ENCODE assay signal across 9 cellular contexts in genomic region chr6:1770435-1770843, GRCh38.
DNase-seq lines count a peak whose midpoint lies in the region; ATAC-seq lines count a peak whose summit lies in the region.
"Had no signal": no experiment of that assay in that cellular context is flagged by ENCODE, and none has a peak within 500 bp of the region (broad histone marks: within the 10 kb centered on the region; RNA-seq: fewer than 3 reads in every experiment).

No MANE protein-coding gene starts in this region.

- peak overlapping the region; percentile 50 for H3K4me3 Mint-ChIP-seq in activated T-cell treated with anti-CD3 and anti-CD28 coated beads, Interleukin-2, amount 50 U/mL, for 24 hours
- peak overlapping the region; percentile 41 to 78 (median 64) for H3K4me3 Mint-ChIP-seq in naive thymus-derived CD4-positive, alpha-beta T cell

- H3K27me3 ChIP-seq in naive thymus-derived CD4-positive, alpha-beta T cell (ENCODE audit: control insufficient read depth in 2 of 2, insufficient read depth in 2 of 2, low read length in 2 of 2), result no peaks in the 10 kb centered on the region
- H3K27me3 ChIP-seq in aorta (ENCODE audit: control insufficient read depth in 1 of 2, insufficient read depth in 2 of 2, low read length in 1 of 2), result no peaks in the 10 kb centered on the region

- WGBS in aorta, 2 donors, result 87 to 90% methylated on average over 7 of the region's 7 CpGs

- no peaks in the 10 kb centered on the region for H3K27me3 Mint-ChIP-seq in activated T-cell treated with anti-CD3 and anti-CD28 coated beads, Interleukin-2, amount 50 U/mL, for 24 hours
- peaks cover 0 to 4% (median 0%) of the 10 kb centered on the region in 5 donors for H3K27me3 Mint-ChIP-seq in naive thymus-derived CD4-positive, alpha-beta T cell

- no peak overlapping the region for H3K27ac ChIP-seq in naive thymus-derived CD4-positive, alpha-beta T cell (ENCODE audit: low read depth, low read length)
- no peak overlapping the region for H3K27ac ChIP-seq in aorta (ENCODE audit: low read depth in 1 of 2, low read length in 2 of 2)
- H3K27ac ChIP-seq: lower lobe of right lung had no signal

- H3K36me3 ChIP-seq in naive thymus-derived CD4-positive, alpha-beta T cell (ENCODE audit: control insufficient read depth in 2 of 3, insufficient read depth in 3 of 3, low read length in 3 of 3), result no peaks in the 10 kb centered on the region
- no peaks in the 10 kb centered on the region for H3K36me3 ChIP-seq in aorta (ENCODE audit: control insufficient read depth in 1 of 2, insufficient read depth in 2 of 2, low read length in 1 of 2)
- H3K36me3 ChIP-seq: lower lobe of right lung had no signal

- peaks cover 61% of the 10 kb centered on the region for H3K4me1 Mint-ChIP-seq in activated T-cell treated with anti-CD3 and anti-CD28 coated beads, Interleukin-2, amount 50 U/mL, for 24 hours (ENCODE audit: low read depth)
- H3K4me1 Mint-ChIP-seq in naive thymus-derived CD4-positive, alpha-beta T cell, result peaks cover 29 to 56% (median 48%) of the 10 kb centered on the region in 7 donors

- no peaks in the 10 kb centered on the region for H3K9me3 ChIP-seq in naive thymus-derived CD4-positive, alpha-beta T cell (ENCODE audit: control insufficient read depth in 2 of 3, low read length in 3 of 3)
- H3K9me3 ChIP-seq in aorta (ENCODE audit: control insufficient read depth, low read length), result no peaks in the 10 kb centered on the region
- H3K9me3 ChIP-seq: lower lobe of right lung had no signal

- intact Hi-C loops in naive thymus-derived CD4-positive, alpha-beta T cell (cut with micrococcal nuclease), result no loop called here
- intact Hi-C loops in aorta (cut with DNase I), result no loop called here

- peak overlapping the region; percentile 79 for H3K27ac Mint-ChIP-seq in activated T-cell treated with anti-CD3 and anti-CD28 coated beads, Interleukin-2, amount 50 U/mL, for 24 hours
- H3K27ac Mint-ChIP-seq in naive thymus-derived CD4-positive, alpha-beta T cell, result peak overlapping the region; percentile 37 to 86 (median 73)

- peak overlapping the region; percentile 7 for H3K4me3 ChIP-seq in naive thymus-derived CD4-positive, alpha-beta T cell (ENCODE audit: low read length)
- no peak overlapping the region for H3K4me3 ChIP-seq in aorta (ENCODE audit: low read length in 2 of 2)
- H3K4me3 ChIP-seq: lower lobe of right lung had no signal

- peak; percentile 24 for DNase-seq in ELR (ENCODE audit: low read depth)
- peak; percentile 52 for DNase-seq in activated T-cell treated with anti-CD3 and anti-CD28 coated beads, Interleukin-2, amount 50 U/mL, for 24 hours
- peak in 6 of 9 donors; percentile 8 to 35 (median 18) for DNase-seq in naive thymus-derived CD4-positive, alpha-beta T cell
- DNase-seq in aorta, result no peak
- no peak for DNase-seq in DMS153 (lab: John Stamatoyannopoulos, UW)
- no peak for DNase-seq in anterior cingulate cortex (lab: John Stamatoyannopoulos, UW)
- DNase-seq in germinal center (ENCODE audit: low spot score), result no peak
- DNase-seq: lower lobe of right lung had no signal

- CTCF ChIA-PET in naive thymus-derived CD4-positive, alpha-beta T cell (lab: Charles Lee), result no interaction called here

- H3K9me3 Mint-ChIP-seq in activated T-cell treated with anti-CD3 and anti-CD28 coated beads, Interleukin-2, amount 50 U/mL, for 24 hours, result no peaks in the 10 kb centered on the region
- no peaks in the 10 kb centered on the region for H3K9me3 Mint-ChIP-seq in naive thymus-derived CD4-positive, alpha-beta T cell

- H3K36me3 Mint-ChIP-seq in activated T-cell treated with anti-CD3 and anti-CD28 coated beads, Interleukin-2, amount 50 U/mL, for 24 hours (ENCODE audit: low read depth), result peaks cover 10% of the 10 kb centered on the region
- peaks cover 0 to 9% (median 7%) of the 10 kb centered on the region in 5 donors for H3K36me3 Mint-ChIP-seq in naive thymus-derived CD4-positive, alpha-beta T cell

- POLR2A ChIA-PET in naive thymus-derived CD4-positive, alpha-beta T cell (lab: Charles Lee), result no interaction called here

- ATAC-seq in HG02885 (IDR thresholded peaks at IDR 0.05; ENCODE audit: poor library complexity, unreplicated experiment), result peak; percentile 67
- ATAC-seq in naive thymus-derived CD4-positive, alpha-beta T cell, result peak; percentile 65
- ATAC-seq in aorta (ENCODE audit: low FRiP score), result no peak
- ATAC-seq: lower lobe of right lung had no signal

- peaks cover 17 to 28% of the 10 kb centered on the region in 2 donors for H3K4me1 ChIP-seq in naive thymus-derived CD4-positive, alpha-beta T cell (ENCODE audit: control insufficient read depth in 2 of 2, insufficient read depth in 2 of 2, low read length in 2 of 2)
- H3K4me1 ChIP-seq in aorta (ENCODE audit: control insufficient read depth in 1 of 2, insufficient read depth in 2 of 2, low read length in 2 of 2), result peaks cover 0 to 10% of the 10 kb centered on the region in 2 donors

Comparison
In these comparisons a context has a peak if more than half of its experiments do, and no peak if none do; other contexts are left out.
1. DNase-seq: peak in ELR (single experiment), activated T-cell treated with anti-CD3 and anti-CD28 coated beads, Interleukin-2, amount 50 U/mL, for 24 hours (single experiment) and naive thymus-derived CD4-positive, alpha-beta T cell (6 of 9); none in aorta (0 of 2), DMS153 (single experiment), anterior cingulate cortex (0 of 58) and germinal center (single experiment).